In genomic region chr1:69215883-69216282, GRCh38 we compare ENCODE assay signal across 35 cellular contexts.
"Had no signal": no experiment of that assay in that cellular context is flagged by ENCODE, and none has a peak within 500 bp of the region (broad histone marks: within the 10 kb centered on the region; RNA-seq: fewer than 3 reads in every experiment).

No MANE protein-coding gene starts in this region.

- H3K4me3 ChIP-seq: MG63 had no signal

- H3K27me3 ChIP-seq: MG63 had no signal

- H3K36me3 ChIP-seq: MG63 had no signal

- DNase-seq: MG63, MM.1S, MV-4-11, NCI-H1048, NCI-H1092, NCI-H1092 treated with DMSO at 0.1 percent for 48 hours, NCI-H1105, NCI-H1105 treated with DMSO at 0.1 percent for 48 hours, NCI-H1417, NCI-H1417 treated with DMSO at 0.1 percent for 48 hours, NCI-H1436, NCI-H1436 treated with DMSO at 0.1 percent for 48 hours, NCI-H146, NCI-H1694, NCI-H1694 treated with DMSO at 0.1 percent for 48 hours, NCI-H187, NCI-H187 treated with DMSO at 0.1 percent for 48 hours, NCI-H1930, NCI-H2029, NCI-H2029 treated with DMSO at 0.1 percent for 48 hours, NCI-H2081, NCI-H2081 treated with DMSO at 0.1 percent for 48 hours, NCI-H2107, NCI-H2171, NCI-H2171 treated with DMSO at 0.1 percent for 48 hours, NCI-H2227 treated with DMSO at 0.1 percent for 48 hours, NCI-H226, NCI-H345, NCI-H446, NCI-H446 treated with DMSO at 0.1 percent for 48 hours, NCI-H510A, NCI-H510A treated with DMSO at 0.1 percent for 48 hours, NCI-H524, NCI-H524 treated with DMSO at 0.1 percent for 48 hours, NCI-H526 had no signal

- H3K9me3 ChIP-seq: MG63 had no signal
